ENCODE assay signal across 1 cellular context in genomic region chr11:68271781-68272608, GRCh38.
TF ChIP-seq lines count a peak whose summit lies in the region.

TSS of gene C11orf24 (minus strand) at chr11:68271973. CDS start at chr11:68263767, 8,206 bp downstream.

TF ChIP-seq in WTC11, 78 proteins besides CTCF, POLR2A, EP300 and RAD21 (continued from another document):
- TF ChIP-seq ATF2 (CRISPR knock-in tag; IDR thresholded peaks at IDR 0.05; ENCODE audit: borderline replicate concordance, low read depth) (no peak), E2F5 (CRISPR knock-in tag; IDR thresholded peaks at IDR 0.05) (peak; percentile 75; the same call in 1 of the 2 replicates), STAT6 (CRISPR knock-in tag; conservative IDR thresholded peaks at IDR 0.05; ENCODE audit: low read depth) (no peak), MLX (CRISPR knock-in tag; IDR thresholded peaks at IDR 0.05) (peak; percentile 47; the same call in 1 of the 2 replicates), PREB (CRISPR knock-in tag; IDR thresholded peaks at IDR 0.05; ENCODE audit: borderline replicate concordance) (no peak)
TF ChIP-seq in WTC11: peak in this region for 20.
